8 cellular contexts compared by ENCODE assay signal in genomic region chr15:90086868-90087268, GRCh38. TPM values are rescaled to one million over a fixed set of nuclear protein-coding genes. Genes with fewer than 3 reads are reported as not detected.
A peak's percentile ranks its signal among the peaks of the same experiment; 100 is the strongest.
DNase-seq lines count a peak whose midpoint lies in the region; ATAC-seq and TF ChIP-seq lines count a peak whose summit lies in the region.

No MANE protein-coding gene starts in this region.

- H3K36me3 ChIP-seq in GM23248 (ENCODE audit: low read depth) (peaks cover 4% of the 10 kb centered on the region; the same call in 1 of the 2 replicates), Peyer's patch (peaks cover 0 to 77% (median 0%) of the 10 kb centered on the region in 3 donors)

- H3K9ac ChIP-seq in GM23248, result no peak overlapping the region

- H3K36me3 Mint-ChIP-seq in activated naive CD8-positive, alpha-beta T cell treated with anti-CD3 and anti-CD28 coated beads for 36 hours, result peaks cover 22% of the 10 kb centered on the region

- H3K27me3 ChIP-seq in GM23248 (replicated peaks; ENCODE audit: insufficient read depth) (no peaks in the 10 kb centered on the region), Peyer's patch (no peaks in the 10 kb centered on the region)

- no peaks in the 10 kb centered on the region for H3K9me3 ChIP-seq in GM23248 (ENCODE audit: low read depth)
- no peaks in the 10 kb centered on the region for H3K9me3 ChIP-seq in Peyer's patch

- H3K27ac ChIP-seq in GM23248 (no peak overlapping the region), Peyer's patch (no peak overlapping the region)

- WGBS in GM23248 (ENCODE audit: low coverage in 1 of 2, low lambda C conversion rate in 2 of 2, missing lambda C conversion rate in 2 of 2), 2 experiments, result 65 to 79% methylated on average over 7 of the region's 7 CpGs

- no peaks in the 10 kb centered on the region for H3K9me3 Mint-ChIP-seq in activated naive CD8-positive, alpha-beta T cell treated with anti-CD3 and anti-CD28 coated beads for 36 hours

- H3K4me3 ChIP-seq in GM23248 (no peak overlapping the region), Peyer's patch (no peak overlapping the region)

- H4K20me1 ChIP-seq in GM23248 (ENCODE audit: insufficient read depth), result no peaks in the 10 kb centered on the region

- in situ Hi-C loops in GM23248 (cut with MboI), result no loop called here

- H3K27ac Mint-ChIP-seq in activated naive CD8-positive, alpha-beta T cell treated with anti-CD3 and anti-CD28 coated beads for 36 hours, result peak overlapping the region; percentile 12

- no peak for ATAC-seq in GM21381 (IDR thresholded peaks at IDR 0.05; ENCODE audit: unreplicated experiment)
- no peak for ATAC-seq in GM18909 (IDR thresholded peaks at IDR 0.05; ENCODE audit: poor library complexity, unreplicated experiment)

- TF ChIP-seq CTCF in Peyer's patch (IDR thresholded peaks at IDR 0.05), result peak; percentile 27 to 68 (median 62)

- no peak overlapping the region for H2AFZ ChIP-seq in GM23248

- H3K4me1 ChIP-seq in GM23248 (ENCODE audit: insufficient read depth) (no peaks in the 10 kb centered on the region), Peyer's patch (peaks cover 0 to 4% (median 0%) of the 10 kb centered on the region in 4 donors)

- DNase-seq in CD1c-positive myeloid dendritic cell (ENCODE audit: extremely low spot score), result peak; percentile 57
- peak; percentile 63 for DNase-seq in GM23248
- DNase-seq in Peyer's patch, result peak in 2 of 3 donors; percentile 42 to 71
- peak; percentile 47 for DNase-seq in activated naive CD8-positive, alpha-beta T cell treated with anti-CD3 and anti-CD28 coated beads for 36 hours
- peak; percentile 79 for DNase-seq in islet precursor cell
- DNase-seq in stimulated activated naive CD4-positive, alpha-beta T cell treated with Interleukin-2 at 50 U/mL for 16 hours (lab: John Stamatoyannopoulos, UW), result peak; percentile 40

- H3K9me2 ChIP-seq in GM23248 (ENCODE audit: insufficient read depth), result no peaks in the 10 kb centered on the region

- H3K79me2 ChIP-seq in GM23248 (ENCODE audit: insufficient read depth), result no peaks in the 10 kb centered on the region; the same call in 1 of the 2 replicates

- no peaks in the 10 kb centered on the region for H3F3A ChIP-seq in GM23248 (ENCODE audit: insufficient read depth)

- H3K27me3 Mint-ChIP-seq in activated naive CD8-positive, alpha-beta T cell treated with anti-CD3 and anti-CD28 coated beads for 36 hours, result no peaks in the 10 kb centered on the region

- TF ChIP-seq POLR2A in Peyer's patch (IDR thresholded peaks at IDR 0.05), result no peak

- H3K4me1 Mint-ChIP-seq in activated naive CD8-positive, alpha-beta T cell treated with anti-CD3 and anti-CD28 coated beads for 36 hours, result peaks cover 3% of the 10 kb centered on the region

- H3K4me2 ChIP-seq in GM23248 (ENCODE audit: unreplicated experiment), result no peak overlapping the region

- no peak overlapping the region for H3K4me3 Mint-ChIP-seq in activated naive CD8-positive, alpha-beta T cell treated with anti-CD3 and anti-CD28 coated beads for 36 hours

RNA-seq across cellular contexts. Expression of gene IDH2, which starts 15.4 kb away (rescaled TPM):
- 58.3 and 67.7 TPM in 2 replicates for total RNA-seq in GM23248 (2014; rRNA removed; shearing (Covaris generic))
- 104 and 109 TPM in 2 replicates for polyA plus RNA-seq in GM23248 (2016; fragmentation: Nextera tagmentation; extraction: Ambion mirVana)
- 100 to 1,000 TPM in 3 of 4 donors, 10 to 100 TPM in 1; 89.9 to 184 (median 119) TPM for total RNA-seq in Peyer's patch
- total RNA-seq in activated naive CD8-positive, alpha-beta T cell treated with anti-CD3 and anti-CD28 coated beads for 36 hours, result 100 to 1,000 TPM; 148 to 157 TPM
